11 cellular contexts compared by ENCODE assay signal in the genomic region with DNA sequence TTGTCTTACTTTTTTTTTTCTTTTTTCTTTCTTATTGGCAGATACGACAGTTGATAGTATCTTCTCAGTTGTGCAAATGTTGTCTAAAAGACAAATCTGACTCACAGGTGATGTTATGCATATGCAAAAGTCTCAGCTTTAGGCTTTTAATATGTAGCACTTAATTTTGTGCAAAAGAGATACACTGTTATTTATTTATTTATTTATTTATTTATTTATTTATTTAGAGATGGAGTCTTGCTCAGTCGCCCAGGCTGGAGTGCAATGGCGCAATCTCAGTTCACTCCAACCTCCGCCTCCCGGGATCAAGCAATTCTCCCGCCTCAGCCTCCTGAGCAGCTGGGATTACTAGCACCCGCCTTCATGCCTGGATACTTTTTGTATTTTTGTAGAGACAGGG.
"Had no signal": no experiment of that assay in that cellular context is flagged by ENCODE, and none has a peak within 500 bp of the region (broad histone marks: within the 10 kb centered on the region; RNA-seq: fewer than 3 reads in every experiment).

No MANE protein-coding gene starts in this region.

- H3K4me1 Mint-ChIP-seq: H9 had no signal

- H3K9me3 ChIP-seq: HAP-1 had no signal

- FAIRE-seq: H1, H54 had no signal

- H3K4me3 ChIP-seq: GM23248, GM23338, HAP-1 had no signal

- H3K27ac ChIP-seq: GM23248 had no signal

- H3K27ac Mint-ChIP-seq: GM23338, HFFc6 had no signal

- H3K4me1 ChIP-seq: HAP-1 had no signal

- H3K9ac ChIP-seq: GM23248 had no signal

- H3K9me3 Mint-ChIP-seq: GM23338, H9 had no signal

- ATAC-seq: GM23338, HCT116 had no signal

- H3K4me3 Mint-ChIP-seq: GM23338, H9, HFFc6 had no signal

- H3K4me2 ChIP-seq: GM23338 had no signal

- H3K36me3 ChIP-seq: HAP-1 had no signal

- DNase-seq: GM23248, GOT3, H7, H9, HCEC 1CT, HFFc6 had no signal
